In genomic region chr17:75153854-75154194, GRCh38 we compare ENCODE assay signal across 8 cellular contexts. TPM values are rescaled to one million over a fixed set of nuclear protein-coding genes. Genes with fewer than 3 reads are reported as not detected.
DNase-seq lines count a peak whose midpoint lies in the region; ATAC-seq and TF ChIP-seq lines count a peak whose summit lies in the region.

No MANE protein-coding gene starts in this region.

- H3K27me3 ChIP-seq in brain microvascular endothelial cell (replicated peaks) (no peaks in the 10 kb centered on the region), lower lobe of right lung (ENCODE audit: low read depth) (no peaks in the 10 kb centered on the region), stomach (no peaks in the 10 kb centered on the region)

- intact Hi-C loops in lower lobe of right lung (cut with DNase I) (no loop called here), stomach (cut with DNase I; ENCODE audit: low total_unique reads) (no loop called here)

- DNase-seq in GM03348 (ENCODE audit: low spot score): peak; percentile 33
- DNase-seq in NCI-H1092 (lab: John Stamatoyannopoulos, UW): peak; percentile 12
- DNase-seq in brain microvascular endothelial cell: no peak
- peak; percentile 54 for DNase-seq in lower lobe of right lung
- no peak for DNase-seq in stomach
- no peak for DNase-seq in iPS-NIHi7 (ENCODE audit: extremely low spot score)
- DNase-seq in DMS153 treated with DMSO at 0.1 percent for 48 hours (lab: John Stamatoyannopoulos, UW; ENCODE audit: unreplicated experiment): no peak

- in situ Hi-C loops in brain microvascular endothelial cell (cut with HindIII; ENCODE audit: low pct_ligation_motif_present, low sequenced_read_pairs): no loop called here

- WGBS in stomach, 5 donors: 0 to 1% (median 0%) methylated on average over 20 to 27 of the region's 27 CpGs

- no peak for TF ChIP-seq POLR2A in stomach (IDR thresholded peaks at IDR 0.05)

- H3K36me3 ChIP-seq in brain microvascular endothelial cell (replicated peaks) (no peaks in the 10 kb centered on the region), lower lobe of right lung (no peaks in the 10 kb centered on the region), stomach (no peaks in the 10 kb centered on the region)

- H3K9me3 ChIP-seq in lower lobe of right lung (no peaks in the 10 kb centered on the region), stomach (no peaks in the 10 kb centered on the region)

- H3K4me1 ChIP-seq in lower lobe of right lung: peaks cover 22% of the 10 kb centered on the region
- peaks cover 8 to 55% (median 22%) of the 10 kb centered on the region in 4 donors for H3K4me1 ChIP-seq in stomach

- H3K4me3 ChIP-seq in brain microvascular endothelial cell (ENCODE audit: low read depth, low read length) (peak overlapping the region; percentile 95), lower lobe of right lung (peak overlapping the region; percentile 86), stomach (peak overlapping the region; percentile 82 to 96 (median 93))

- TF ChIP-seq EP300 in stomach (IDR thresholded peaks at IDR 0.05): no peak

- TF ChIP-seq CTCF in brain microvascular endothelial cell (IDR thresholded peaks at IDR 0.05; ENCODE audit: low read depth, low read length, missing control alignments): no peak
- no peak for TF ChIP-seq CTCF in lower lobe of right lung (IDR thresholded peaks at IDR 0.05)
- TF ChIP-seq CTCF in stomach (IDR thresholded peaks at IDR 0.05): no peak

- H3K27ac ChIP-seq in brain microvascular endothelial cell: peak overlapping the region; percentile 60
- peak overlapping the region; percentile 90 for H3K27ac ChIP-seq in lower lobe of right lung
- peak overlapping the region; percentile 83 to 95 (median 89) for H3K27ac ChIP-seq in stomach

- peak; percentile 23 for ATAC-seq in GM21619 (IDR thresholded peaks at IDR 0.05; ENCODE audit: unreplicated experiment)
- ATAC-seq in lower lobe of right lung: peak; percentile 2 to 3

RNA-seq across cellular contexts. Expression of gene JPT1, which starts 0.5 kb away (rescaled TPM):
- total RNA-seq in lower lobe of right lung: 61.1 TPM
- 100 to 1,000 TPM in 1 of 5 donors, 10 to 100 TPM in 3, 1 to 10 TPM in 1; 8.0 to 217 (median 61.9) TPM for total RNA-seq in stomach
- polyA plus RNA-seq in stomach: 100 to 1,000 TPM; 133 to 405 (median 227) TPM

RNA-seq across cellular contexts. Expression of gene NT5C, which starts 22.3 kb away (rescaled TPM):
- total RNA-seq in lower lobe of right lung: 34.9 TPM
- 100 to 1,000 TPM in 3 of 5 donors, 10 to 100 TPM in 2; 24.1 to 472 (median 150) TPM for total RNA-seq in stomach
- 100 to 1,000 TPM in 2 of 3 donors, 10 to 100 TPM in 1; 60.5 to 120 (median 117) TPM for polyA plus RNA-seq in stomach

RNA-seq across cellular contexts. Expression of gene SUMO2, which starts 28.9 kb away (rescaled TPM):
- total RNA-seq in lower lobe of right lung: 351 TPM
- total RNA-seq in stomach: 10 to 100 TPM; 10.7 to 88.1 (median 53.6) TPM
- 100 to 1,000 TPM in 2 of 3 donors, 10 to 100 TPM in 1; 66.0 to 141 (median 130) TPM for polyA plus RNA-seq in stomach

RNA-seq across cellular contexts. Expression of gene ARMC7, which starts 44.1 kb away (rescaled TPM):
- 16.7 TPM for total RNA-seq in lower lobe of right lung
- 10 to 100 TPM in 4 of 5 donors, 1 to 10 TPM in 1; 2.2 to 26.8 (median 13.9) TPM for total RNA-seq in stomach
- polyA plus RNA-seq in stomach: 10 to 100 TPM in 2 of 3 donors, 1 to 10 TPM in 1; 9.6 to 10.8 (median 10.7) TPM

RNA-seq across cellular contexts. Expression of gene NUP85, which starts 51.7 kb away (rescaled TPM):
- 66.8 TPM for total RNA-seq in lower lobe of right lung
- 100 to 1,000 TPM in 1 of 5 donors, 10 to 100 TPM in 4; 20.3 to 220 (median 29.2) TPM for total RNA-seq in stomach
- 10 to 100 TPM; 21.5 to 52.1 (median 37.3) TPM for polyA plus RNA-seq in stomach

Comparison
In these comparisons a context has a peak if more than half of its experiments do, and no peak if none do; other contexts are left out.
1. DNase-seq: peak in GM03348 (single experiment), NCI-H1092 (single experiment) and lower lobe of right lung (single experiment); none in brain microvascular endothelial cell (single experiment), stomach (single experiment), iPS-NIHi7 (single experiment) and DMS153 treated with DMSO at 0.1 percent for 48 hours (single experiment).
2. Peak in every context shown above with its lines, with median percentiles within 50 percentile points of each other: H3K27ac ChIP-seq and H3K4me3 ChIP-seq.